17 cellular contexts compared by ENCODE assay signal in the genomic region with DNA sequence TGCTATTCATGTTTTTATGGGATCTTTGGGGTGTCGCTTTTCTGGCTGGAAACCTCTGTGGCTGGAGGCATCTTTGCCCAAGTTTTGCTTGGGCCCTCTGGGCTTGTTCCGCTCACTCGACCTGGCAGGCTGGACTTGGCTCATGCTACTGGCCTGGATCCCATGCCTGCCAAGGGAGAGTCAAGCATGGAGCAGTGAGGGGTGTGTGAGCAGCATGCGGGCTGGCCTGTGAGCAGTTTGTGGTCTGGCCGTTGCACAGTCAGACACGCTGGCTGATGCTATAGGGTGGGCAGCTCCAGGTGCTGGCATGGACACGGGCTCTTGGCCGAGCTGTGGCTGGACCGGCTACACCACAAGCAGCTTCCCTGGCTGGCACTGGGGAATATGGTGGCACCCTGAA.
"Had no signal": no experiment of that assay in that cellular context is flagged by ENCODE, and none has a peak within 500 bp of the region (broad histone marks: within the 10 kb centered on the region; RNA-seq: fewer than 3 reads in every experiment).

No MANE protein-coding gene starts in this region.

- H3K9me3 ChIP-seq: esophagus squamous epithelium, lower lobe of right lung, ovary, right lobe of liver, suprapubic skin, tibial artery, upper lobe of right lung had no signal

- H3K4me3 ChIP-seq: esophagus squamous epithelium, lower lobe of right lung, ovary, right lobe of liver, suprapubic skin, tibial artery, upper lobe of right lung had no signal

- H3K36me3 ChIP-seq: esophagus squamous epithelium, lower lobe of right lung, ovary, right lobe of liver, suprapubic skin, tibial artery, upper lobe of right lung had no signal

- ATAC-seq: effector memory CD8-positive, alpha-beta T cell; natural killer cell; stimulated activated effector memory CD8-positive, alpha-beta T cell treated with anti-CD3 and anti-CD28 coated beads, Interleukin-12 subunit alpha, Interleukin-12 subunit beta, amount 100 ng/mL, for 72 hours; stimulated activated naive CD8-positive, alpha-beta T cell treated with anti-CD3 and anti-CD28 coated beads, Interleukin-15, Interleukin-2, amounts not matched to agents 100 U/mL and 50 U/mL, for 24 hours had no signal

- DNase-seq: cerebellar nuclear complex; effector memory CD8-positive, alpha-beta T cell; esophagus squamous epithelium; foreskin fibroblast; hippocampal formation; lower lobe of right lung; natural killer cell; ovary; right lobe of liver; stimulated activated CD4-positive, alpha-beta T cell treated with anti-CD3 and anti-CD28 coated beads, Interleukin-4, amount 100 ng/mL, for 1 hour; stimulated activated CD8-positive, alpha-beta memory T cell treated with anti-CD3 and anti-CD28 coated beads, Interleukin-4, amount 100 ng/mL, for 48 hours; stimulated activated naive CD8-positive, alpha-beta T cell treated with anti-CD3 and anti-CD28 coated beads, Interleukin-15, Interleukin-2, amounts not matched to agents 100 U/mL and 50 U/mL, for 24 hours; tibial artery; upper lobe of right lung had no signal

- H3K27ac ChIP-seq: epithelial cell of prostate, esophagus squamous epithelium, lower lobe of right lung, ovary, right lobe of liver, suprapubic skin, tibial artery, upper lobe of right lung had no signal

- H3K27me3 ChIP-seq: esophagus squamous epithelium, ovary, upper lobe of right lung had no signal

- H3K4me1 ChIP-seq: esophagus squamous epithelium, lower lobe of right lung, right lobe of liver, suprapubic skin, tibial artery, upper lobe of right lung had no signal
